8 cellular contexts compared by ENCODE assay signal in genomic region chr2:135820003-135820618, GRCh38. TPM values are rescaled to one million over a fixed set of nuclear protein-coding genes. Genes with fewer than 3 reads are reported as not detected.
DNase-seq lines count a peak whose midpoint lies in the region; ATAC-seq lines count a peak whose summit lies in the region.

No MANE protein-coding gene starts in this region.

- H3K36me3 Mint-ChIP-seq in T-helper 2 cell treated with Interferon-gamma antibody and Interleukin-4, amounts not matched to agents 5 μg/mL and 100 μg/mL, for 36 hours (ENCODE audit: low read depth): peaks cover 38% of the 10 kb centered on the region
- peaks cover 15% of the 10 kb centered on the region for H3K36me3 Mint-ChIP-seq in stimulated activated memory B cell treated with anti-CD40 and anti-IgM and Interleukin-4, amounts not matched to agents 10 μg/mL and 1 μg/mL and 100 μg/mL, for 72 hours

- peaks cover 35% of the 10 kb centered on the region for H3K4me1 Mint-ChIP-seq in T-helper 2 cell treated with Interferon-gamma antibody and Interleukin-4, amounts not matched to agents 5 μg/mL and 100 μg/mL, for 36 hours (ENCODE audit: low read depth)
- H3K4me1 Mint-ChIP-seq in stimulated activated memory B cell treated with anti-CD40 and anti-IgM and Interleukin-4, amounts not matched to agents 10 μg/mL and 1 μg/mL and 100 μg/mL, for 72 hours: no peaks in the 10 kb centered on the region

- H3K27me3 Mint-ChIP-seq in T-helper 2 cell treated with Interferon-gamma antibody and Interleukin-4, amounts not matched to agents 5 μg/mL and 100 μg/mL, for 36 hours (ENCODE audit: low read depth): no peaks in the 10 kb centered on the region
- peaks cover 17% of the 10 kb centered on the region for H3K27me3 Mint-ChIP-seq in stimulated activated memory B cell treated with anti-CD40 and anti-IgM and Interleukin-4, amounts not matched to agents 10 μg/mL and 1 μg/mL and 100 μg/mL, for 72 hours

- DNase-seq in T-helper 2 cell treated with Interferon-gamma antibody and Interleukin-4, amounts not matched to agents 5 μg/mL and 100 μg/mL, for 36 hours (ENCODE audit: low spot score): peak; percentile 93
- peak; percentile 13 for DNase-seq in central memory CD4-positive, alpha-beta T cell
- DNase-seq in D341Med (ENCODE audit: low spot score) (no peak), HuH-7.5 (ENCODE audit: low spot score) (no peak), Right ventricle myocardium inferior (ENCODE audit: missing footprints) (no peak)

- H3K9me3 Mint-ChIP-seq in T-helper 2 cell treated with Interferon-gamma antibody and Interleukin-4, amounts not matched to agents 5 μg/mL and 100 μg/mL, for 36 hours: peaks cover 20% of the 10 kb centered on the region
- peaks cover 9% of the 10 kb centered on the region for H3K9me3 Mint-ChIP-seq in stimulated activated memory B cell treated with anti-CD40 and anti-IgM and Interleukin-4, amounts not matched to agents 10 μg/mL and 1 μg/mL and 100 μg/mL, for 72 hours

- peak overlapping the region; percentile 89 for H3K27ac Mint-ChIP-seq in T-helper 2 cell treated with Interferon-gamma antibody and Interleukin-4, amounts not matched to agents 5 μg/mL and 100 μg/mL, for 36 hours
- no peak overlapping the region for H3K27ac Mint-ChIP-seq in stimulated activated memory B cell treated with anti-CD40 and anti-IgM and Interleukin-4, amounts not matched to agents 10 μg/mL and 1 μg/mL and 100 μg/mL, for 72 hours

- H3K4me3 Mint-ChIP-seq in T-helper 2 cell treated with Interferon-gamma antibody and Interleukin-4, amounts not matched to agents 5 μg/mL and 100 μg/mL, for 36 hours: peak overlapping the region; percentile 79
- peak overlapping the region; percentile 3 for H3K4me3 Mint-ChIP-seq in stimulated activated memory B cell treated with anti-CD40 and anti-IgM and Interleukin-4, amounts not matched to agents 10 μg/mL and 1 μg/mL and 100 μg/mL, for 72 hours

- ATAC-seq in GM18909 (IDR thresholded peaks at IDR 0.05; ENCODE audit: poor library complexity, unreplicated experiment) (peak; percentile 93), HG03095 (IDR thresholded peaks at IDR 0.05; ENCODE audit: unreplicated experiment) (peak; percentile 96), Right ventricle myocardium inferior (no peak)
- peak; percentile 83 for ATAC-seq in stimulated activated memory B cell treated with anti-CD40 and anti-IgM and Interleukin-4, amounts not matched to agents 10 μg/mL and 1 μg/mL and 100 μg/mL, for 72 hours

- intact Hi-C loops in Right ventricle myocardium inferior (cut with DNase I): no loop called here

RNA-seq across cellular contexts. Expression of gene LCT, which starts 16.9 kb away (rescaled TPM):
- not detected for total RNA-seq in Right ventricle myocardium inferior

RNA-seq across cellular contexts. Expression of gene MCM6, which starts 56.1 kb away (rescaled TPM):
- 5.8 TPM for total RNA-seq in Right ventricle myocardium inferior

Comparison
In these comparisons a context has a peak if more than half of its experiments do, and no peak if none do; other contexts are left out.
1. DNase-seq: peak in T-helper 2 cell treated with Interferon-gamma antibody and Interleukin-4, amounts not matched to agents 5 μg/mL and 100 μg/mL, for 36 hours (single experiment) and central memory CD4-positive, alpha-beta T cell (single experiment); none in D341Med (single experiment), HuH-7.5 (single experiment) and Right ventricle myocardium inferior (single experiment).